Comparison of ENCODE assay signal across 15 cellular contexts in the genomic region with DNA sequence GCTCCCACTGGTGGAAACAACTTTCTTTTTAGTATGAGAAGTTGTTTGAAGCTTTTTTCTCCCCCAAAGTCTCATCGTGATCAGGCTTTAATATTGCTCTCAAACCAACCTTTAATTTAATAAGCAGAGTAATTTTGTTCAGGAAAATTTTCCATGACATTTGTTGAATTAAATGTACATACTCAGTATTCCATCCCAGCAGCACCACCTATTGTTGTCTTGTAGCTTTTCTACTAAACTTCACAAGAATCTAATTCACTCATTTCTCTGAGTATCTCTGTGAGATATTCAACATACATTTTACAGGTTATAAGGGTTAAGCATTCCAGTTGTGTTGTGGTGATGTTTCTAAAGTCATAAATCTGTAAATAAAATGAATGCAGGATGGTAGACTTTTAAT.
DNase-seq lines count a peak whose midpoint lies in the region; ATAC-seq and TF ChIP-seq lines count a peak whose summit lies in the region.
"Had no signal": no experiment of that assay in that cellular context is flagged by ENCODE, and none has a peak within 500 bp of the region (broad histone marks: within the 10 kb centered on the region; RNA-seq: fewer than 3 reads in every experiment).

No MANE protein-coding gene starts in this region.

- no peak for TF ChIP-seq CTCF in choroid plexus epithelial cell (conservative IDR thresholded peaks at IDR 0.05; ENCODE audit: low read depth, low read length)

- DNase-seq in DMS114 treated with DMSO at 0.1 percent for 48 hours (lab: John Stamatoyannopoulos, UW; ENCODE audit: unreplicated experiment) (peak; percentile 12), NCI-H69 (lab: John Stamatoyannopoulos, UW) (peak; percentile 5), choroid plexus epithelial cell (ENCODE audit: low read depth) (peak; percentile 13), left colon (no peak), NCI-H345 (lab: John Stamatoyannopoulos, UW) (no peak), T1000 (lab: John Stamatoyannopoulos, UW) (no peak), nucleus accumbens (lab: John Stamatoyannopoulos, UW) (no peak)
- no peak for DNase-seq in stimulated activated CD4-positive, alpha-beta T cell treated with anti-CD3 and anti-CD28 coated beads, Interleukin-2, amount 100 ng/mL, for 24 hours
- DNase-seq: activated naive CD4-positive, alpha-beta T cell treated with anti-CD3 and anti-CD28 coated beads for 36 hours; H9; KBM-7; NCI-H1436; NCI-H446; PC-3; stimulated activated naive B cell treated with anti-CD40 and anti-IgM and Interleukin-4, amounts not matched to agents 10 μg/mL and 1 μg/mL and 100 μg/mL, for 72 hours had no signal

- peak; percentile 45 for ATAC-seq in left colon
- ATAC-seq: PC-3; stimulated activated naive B cell treated with anti-CD40 and anti-IgM and Interleukin-4, amounts not matched to agents 10 μg/mL and 1 μg/mL and 100 μg/mL, for 72 hours had no signal

- no peak overlapping the region for H3K4me3 ChIP-seq in choroid plexus epithelial cell (ENCODE audit: low read depth, low read length)

- intact Hi-C loops in left colon (cut with DNase I, micrococcal nuclease) = no loop called here

Comparison
In these comparisons a context has a peak if more than half of its experiments do, and no peak if none do; other contexts are left out.
1. DNase-seq: peak in DMS114 treated with DMSO at 0.1 percent for 48 hours (single experiment), NCI-H69 (single experiment) and choroid plexus epithelial cell (single experiment); none in left colon (0 of 2), NCI-H345 (single experiment), stimulated activated CD4-positive, alpha-beta T cell treated with anti-CD3 and anti-CD28 coated beads, Interleukin-2, amount 100 ng/mL, for 24 hours (0 of 2), T1000 (single experiment) and nucleus accumbens (0 of 56).